Comparison of ENCODE assay signal across 8 cellular contexts in genomic region chr3:184562146-184562861, GRCh38. TPM values are rescaled to one million over a fixed set of nuclear protein-coding genes. Genes with fewer than 3 reads are reported as not detected.
A peak's percentile ranks its signal among the peaks of the same experiment; 100 is the strongest.
DNase-seq lines count a peak whose midpoint lies in the region; ATAC-seq, FAIRE-seq and TF ChIP-seq lines count a peak whose summit lies in the region.

No MANE protein-coding gene starts in this region.

- H3K27ac ChIP-seq in A549 (peak overlapping the region; percentile 43 to 79; a peak in 4 of 6 replicates), muscle layer of colon (ENCODE audit: low read depth, low read length) (peak overlapping the region; percentile 72)

- H3K4me3 ChIP-seq in A549 (peak overlapping the region; percentile 59), muscle layer of colon (ENCODE audit: low read depth in 1 of 2, low read length in 2 of 2) (peak overlapping the region; percentile 36 to 38)

- peaks cover 28% of the 10 kb centered on the region for H3K4me1 ChIP-seq in A549
- peaks cover 32% of the 10 kb centered on the region for H3K4me1 ChIP-seq in muscle layer of colon (ENCODE audit: insufficient read depth, low read length)

- H3K4me2 ChIP-seq in A549 = peak overlapping the region; percentile 85

- no peak for TF ChIP-seq POLR2A in A549 (IDR thresholded peaks at IDR 0.05; ENCODE audit: low read length)

- WGBS in A549 (ENCODE audit: missing lambda C conversion rate) = 50% methylated on average over 7 of the region's 84 CpGs

- no peaks in the 10 kb centered on the region for H3K36me3 ChIP-seq in muscle layer of colon (ENCODE audit: insufficient read depth, low read length)

- no peaks in the 10 kb centered on the region for H3K9me3 ChIP-seq in A549
- H3K9me3 ChIP-seq in muscle layer of colon (ENCODE audit: low read length) = no peaks in the 10 kb centered on the region

- no peak for DNase-seq in A549 (ENCODE audit: low read depth in 1 of 2, low spot score in 1 of 2)
- peak; percentile 68 for DNase-seq in ecto neural progenitor cell (ENCODE audit: low spot score)
- no peak for DNase-seq in stimulated activated CD8-positive, alpha-beta memory T cell treated with anti-CD3 and anti-CD28 coated beads, Interleukin-4, amount 100 ng/mL, for 48 hours
- no peak for DNase-seq in NCI-H446 (lab: John Stamatoyannopoulos, UW)
- DNase-seq in iPS-NIHi7 (ENCODE audit: extremely low spot score) = no peak

- CTCF ChIA-PET in A549 (lab: Yijun Ruan, JAX) = interaction anchor here (0.7 to 3.2 kb wide), 17 partner anchors 12 to 273 kb away, joined by 3 to 37 read pairs (median 7); partner anchors contain the start of gene VPS8

- no peak for TF ChIP-seq EP300 in A549 (IDR thresholded peaks at IDR 0.05)

- H3K27me3 ChIP-seq in muscle layer of colon (ENCODE audit: control insufficient read depth in 1 of 2, insufficient read depth in 2 of 2, low read length in 2 of 2) = no peaks in the 10 kb centered on the region

- no peak for TF ChIP-seq CTCF in A549 (IDR thresholded peaks at IDR 0.05)

- POLR2A ChIA-PET in A549 (lab: Yijun Ruan, JAX) = interaction anchor here (0.8 to 2.4 kb wide), 2 partner anchors 149 to 210 kb away, joined by 3 to 9 read pairs; partner anchors contain the start of gene MAGEF1

- ATAC-seq in A549 (peak; percentile 37 to 42; a peak in 4 of 6 replicates), HG03066 (IDR thresholded peaks at IDR 0.05; ENCODE audit: low read depth, unreplicated experiment) (peak; percentile 9), HG02852 (IDR thresholded peaks at IDR 0.05; ENCODE audit: unreplicated experiment) (no peak)

- FAIRE-seq in A549 (lab: Jason Lieb, UNC) = no peak

- H3K9ac ChIP-seq in muscle layer of colon (ENCODE audit: low read length) = no peak overlapping the region

- no peak for TF ChIP-seq RAD21 in A549 (conservative IDR thresholded peaks at IDR 0.05 in 1 of 2, IDR thresholded peaks at IDR 0.05 in 1 of 2)

TF ChIP-seq in A549, 52 proteins besides CTCF, POLR2A, EP300 and RAD21:
- TF ChIP-seq FOXS1 (CRISPR knock-in tag; IDR thresholded peaks at IDR 0.05) (no peak), ZFP36 (IDR thresholded peaks at IDR 0.05; ENCODE audit: borderline replicate concordance, partially characterized antibody) (no peak), USF2 (IDR thresholded peaks at IDR 0.05) (no peak), BCL3 (IDR thresholded peaks at IDR 0.05) (no peak), JUNB (IDR thresholded peaks at IDR 0.05) (no peak), RFX5 (IDR thresholded peaks at IDR 0.05) (no peak), NR3C1 (IDR thresholded peaks at IDR 0.05) (no peak), BHLHE40 (IDR thresholded peaks at IDR 0.05; ENCODE audit: low read depth, low read length) (no peak), POLR2AphosphoS2 (conservative IDR thresholded peaks at IDR 0.05; ENCODE audit: low read length) (no peak), TFCP2L1 (CRISPR knock-in tag; IDR thresholded peaks at IDR 0.05) (no peak), HDAC2 (IDR thresholded peaks at IDR 0.05) (no peak), FOSB (CRISPR knock-in tag; IDR thresholded peaks at IDR 0.05) (no peak), NPAS2 (CRISPR knock-in tag; IDR thresholded peaks at IDR 0.05; ENCODE audit: borderline replicate concordance) (no peak), EHF (CRISPR knock-in tag; IDR thresholded peaks at IDR 0.05) (no peak), KDM5A (IDR thresholded peaks at IDR 0.05) (no peak), MAFK (IDR thresholded peaks at IDR 0.05; ENCODE audit: partially characterized antibody) (no peak), EHMT2 (IDR thresholded peaks at IDR 0.05; ENCODE audit: low read depth) (no peak), NFE2L2 (conservative IDR thresholded peaks at IDR 0.05; ENCODE audit: low read length) (no peak), RCOR1 (IDR thresholded peaks at IDR 0.05; ENCODE audit: low read depth, low read length) (no peak), CHD2 (IDR thresholded peaks at IDR 0.05; ENCODE audit: low read length, partially characterized antibody) (no peak)

RNA-seq across cellular contexts. Expression of gene EPHB3, which starts 0.7 kb away (rescaled TPM):
- polyA plus RNA-seq in A549 (2011; rRNA removed) = 0.36 and 0.52 TPM in 2 replicates
- 0.25 and 0.29 TPM in 2 replicates for polyA plus RNA-seq in A549 (2012; cell fraction: cytosol; rRNA removed)
- 0.84 and 1.2 TPM in 2 replicates for polyA plus RNA-seq in A549 (2012; cell fraction: nucleus; rRNA removed)
- polyA plus RNA-seq in A549 (2017; fragmentation: RNase III; extraction: RNeasy Plus Mini Kit Qiagen cat#74134 plus additional on column Dnase treatment) = 0.18 to 0.50 TPM (median 0.29 TPM) in 3 replicates
- polyA minus RNA-seq in A549 (2011; rRNA and poly(A)+ RNA removed) = 0.12 and 1.1 TPM in 2 replicates
